Comparison of ENCODE assay signal across 24 cellular contexts in the genomic region with DNA sequence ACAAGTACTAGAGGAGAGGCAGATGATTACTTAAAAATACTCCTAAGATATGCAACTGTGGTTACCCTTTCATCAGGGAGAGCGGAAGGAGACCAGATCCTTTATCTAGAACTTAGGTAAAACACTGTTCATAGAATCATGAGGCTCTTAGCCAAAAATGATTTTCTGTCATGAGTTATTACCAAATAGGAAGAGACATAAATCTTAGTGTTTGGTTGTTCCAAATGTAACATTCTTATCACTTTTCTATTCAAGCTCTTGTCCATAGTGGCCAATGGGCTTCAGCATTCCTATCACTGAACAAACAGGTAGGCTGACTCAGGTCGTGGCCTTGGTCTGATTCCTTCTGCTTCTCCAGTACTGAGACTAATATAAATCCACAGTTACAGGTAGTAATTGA. TPM values are rescaled to one million over a fixed set of nuclear protein-coding genes. Genes with fewer than 3 reads are reported as not detected.
DNase-seq lines count a peak whose midpoint lies in the region; ATAC-seq and TF ChIP-seq lines count a peak whose summit lies in the region.
"Had no signal": no experiment of that assay in that cellular context is flagged by ENCODE, and none has a peak within 500 bp of the region (broad histone marks: within the 10 kb centered on the region; RNA-seq: fewer than 3 reads in every experiment).

No MANE protein-coding gene starts in this region.

- BruUV-seq in MCF 10A (replicated peaks; lab: Mats Ljungman, UMichigan), result no TSS peak

- no peaks in the 10 kb centered on the region for H3K4me1 ChIP-seq in breast epithelium
- no peaks in the 10 kb centered on the region for H3K4me1 ChIP-seq in left lung
- H3K4me1 ChIP-seq: prostate gland had no signal

- peaks cover 19% of the 10 kb centered on the region for H3K4me1 Mint-ChIP-seq in MCF 10A (ENCODE audit: insufficient read depth, unreplicated experiment)
- peaks cover 11% of the 10 kb centered on the region for H3K4me1 Mint-ChIP-seq in activated T-helper 2 cell treated with anti-CD3 and anti-CD28 coated beads, Interferon-gamma antibody, Interleukin-2, Interleukin-4, amounts not matched to agents 10 μg/mL and 5 μg/mL and 100 μg/mL, durations not matched to agents 14 hours and 24 hours and 36 hours (ENCODE audit: low read depth)

- H3K9me3 ChIP-seq in breast epithelium (no peaks in the 10 kb centered on the region), left lung (no peaks in the 10 kb centered on the region)
- H3K9me3 ChIP-seq: prostate gland, sigmoid colon had no signal

- TF ChIP-seq CTCF in MCF 10A (IDR thresholded peaks at IDR 0.05; ENCODE audit: unreplicated experiment) (no peak), breast epithelium (IDR thresholded peaks at IDR 0.05) (no peak), left lung (IDR thresholded peaks at IDR 0.05) (no peak)

- H3K4me3 Mint-ChIP-seq in MCF 10A (ENCODE audit: unreplicated experiment), result no peak overlapping the region
- no peak overlapping the region for H3K4me3 Mint-ChIP-seq in activated T-helper 2 cell treated with anti-CD3 and anti-CD28 coated beads, Interferon-gamma antibody, Interleukin-2, Interleukin-4, amounts not matched to agents 10 μg/mL and 5 μg/mL and 100 μg/mL, durations not matched to agents 14 hours and 24 hours and 36 hours (ENCODE audit: low read depth)
- H3K4me3 Mint-ChIP-seq: activated naive CD4-positive, alpha-beta T cell treated with anti-CD3 and anti-CD28 coated beads, Interleukin-2, amount 50 U/mL, for 24 hours had no signal

- DNase-seq in MCF 10A (ENCODE audit: unreplicated experiment) (no peak), breast epithelium (ENCODE audit: low spot score in 2 of 2) (no peak), left lung (no peak), posterior cingulate gyrus (no peak)
- DNase-seq in activated T-helper 2 cell treated with anti-CD3 and anti-CD28 coated beads, Interferon-gamma antibody, Interleukin-2, Interleukin-4, amounts not matched to agents 10 μg/mL and 5 μg/mL and 100 μg/mL, durations not matched to agents 14 hours and 24 hours and 36 hours (ENCODE audit: low spot score), result no peak
- DNase-seq in stimulated activated CD4-positive, alpha-beta T cell treated with anti-CD3 and anti-CD28 coated beads, Interleukin-12 subunit alpha, Interleukin-12 subunit beta, amount 100 ng/mL, for 4 hours, result no peak
- no peak for DNase-seq in stimulated activated CD4-positive, alpha-beta T cell treated with anti-CD3 and anti-CD28 coated beads, Interleukin-2, amount 100 ng/mL, for 48 hours
- DNase-seq: activated CD4-positive, alpha-beta T cell treated with anti-CD3 and anti-CD28 coated beads for 4 hours; anterior cingulate cortex; effector memory CD4-positive, alpha-beta T cell; EL; glutamatergic neuron; H7; left ventricle myocardium superior; NCI-H1417 treated with DMSO at 0.1 percent for 48 hours; NCI-H345; sigmoid colon; stimulated activated CD4-positive, alpha-beta T cell treated with anti-CD3 and anti-CD28 coated beads, Interleukin-4, amount 100 ng/mL, for 24 hours had no signal

- ATAC-seq in left lung, result peak; percentile 37
- no peak for ATAC-seq in HG02759 (IDR thresholded peaks at IDR 0.05; ENCODE audit: unreplicated experiment)
- ATAC-seq: left ventricle myocardium superior, Right ventricle myocardium inferior had no signal

- H3K27ac ChIP-seq in breast epithelium, result no peak overlapping the region
- no peak overlapping the region for H3K27ac ChIP-seq in left lung
- H3K27ac ChIP-seq: cardiac muscle cell, coronary artery, prostate gland, sigmoid colon had no signal

- POLR2A ChIA-PET in MCF 10A (lab: Yijun Ruan, JAX), result interaction anchor here (1.3 to 1.8 kb wide), 2 partner anchors 11 to 38 kb away, joined by 5 to 7 read pairs; no protein-coding TSS in a partner anchor

- no peaks in the 10 kb centered on the region for H3K27me3 ChIP-seq in breast epithelium
- no peaks in the 10 kb centered on the region for H3K27me3 ChIP-seq in left lung
- H3K27me3 ChIP-seq: cardiac muscle cell, sigmoid colon had no signal

- intact Hi-C loops in MCF 10A (cut with micrococcal nuclease), result loop anchor here (10.0 kb wide), 1 partner anchor 726 kb away; no protein-coding TSS in a partner anchor
- intact Hi-C loops in breast epithelium (cut with DNase I; ENCODE audit: low total_unique reads), result no loop called here
- intact Hi-C loops in activated T-helper 2 cell treated with anti-CD3 and anti-CD28 coated beads, Interferon-gamma antibody, Interleukin-2, Interleukin-4, amounts not matched to agents 10 μg/mL and 5 μg/mL and 100 μg/mL, durations not matched to agents 14 hours and 24 hours and 36 hours (cut with micrococcal nuclease), result no loop called here
- intact Hi-C loops in left lung (cut with DNase I), result loop anchor here in 1 of 2 donors (10.0 kb wide), 1 partner anchor 256 kb away; no protein-coding TSS in a partner anchor
- intact Hi-C loops in posterior cingulate gyrus (cut with DNase I), result no loop called here

- peak overlapping the region; percentile 21 for H3K27ac Mint-ChIP-seq in MCF 10A (ENCODE audit: low read depth, unreplicated experiment)
- H3K27ac Mint-ChIP-seq in activated T-helper 2 cell treated with anti-CD3 and anti-CD28 coated beads, Interferon-gamma antibody, Interleukin-2, Interleukin-4, amounts not matched to agents 10 μg/mL and 5 μg/mL and 100 μg/mL, durations not matched to agents 14 hours and 24 hours and 36 hours, result peak overlapping the region; percentile 26
- H3K27ac Mint-ChIP-seq: activated naive CD4-positive, alpha-beta T cell treated with anti-CD3 and anti-CD28 coated beads, Interleukin-2, amount 50 U/mL, for 24 hours had no signal

- no peak for TF ChIP-seq POLR2A in breast epithelium (IDR thresholded peaks at IDR 0.05)

- H3K9me3 Mint-ChIP-seq in MCF 10A (ENCODE audit: unreplicated experiment), result no peaks in the 10 kb centered on the region
- H3K9me3 Mint-ChIP-seq in activated T-helper 2 cell treated with anti-CD3 and anti-CD28 coated beads, Interferon-gamma antibody, Interleukin-2, Interleukin-4, amounts not matched to agents 10 μg/mL and 5 μg/mL and 100 μg/mL, durations not matched to agents 14 hours and 24 hours and 36 hours, result no peaks in the 10 kb centered on the region
- H3K9me3 Mint-ChIP-seq: activated naive CD4-positive, alpha-beta T cell treated with anti-CD3 and anti-CD28 coated beads, Interleukin-2, amount 50 U/mL, for 24 hours had no signal

- H3K27me3 Mint-ChIP-seq in MCF 10A (ENCODE audit: insufficient read depth, unreplicated experiment), result no peaks in the 10 kb centered on the region
- H3K27me3 Mint-ChIP-seq in activated T-helper 2 cell treated with anti-CD3 and anti-CD28 coated beads, Interferon-gamma antibody, Interleukin-2, Interleukin-4, amounts not matched to agents 10 μg/mL and 5 μg/mL and 100 μg/mL, durations not matched to agents 14 hours and 24 hours and 36 hours (ENCODE audit: low read depth), result no peaks in the 10 kb centered on the region
- H3K27me3 Mint-ChIP-seq: activated naive CD4-positive, alpha-beta T cell treated with anti-CD3 and anti-CD28 coated beads, Interleukin-2, amount 50 U/mL, for 24 hours had no signal

- CTCF ChIA-PET in MCF 10A (lab: Yijun Ruan, JAX), result interaction anchor here (0.6 to 2.1 kb wide), 3 partner anchors 11 to 118 kb away, joined by 3 to 6 read pairs (median 3); no protein-coding TSS in a partner anchor

- no peaks in the 10 kb centered on the region for H3K36me3 ChIP-seq in breast epithelium
- peaks cover 0 to 39% of the 10 kb centered on the region in 2 donors for H3K36me3 ChIP-seq in left lung

- H3K4me3 ChIP-seq in breast epithelium (no peak overlapping the region), left lung (no peak overlapping the region)
- H3K4me3 ChIP-seq: cardiac muscle cell, coronary artery, prostate gland, sigmoid colon had no signal

- H3K36me3 Mint-ChIP-seq in MCF 10A (ENCODE audit: insufficient read depth, unreplicated experiment), result peaks cover 59% of the 10 kb centered on the region
- peaks cover 22% of the 10 kb centered on the region for H3K36me3 Mint-ChIP-seq in activated T-helper 2 cell treated with anti-CD3 and anti-CD28 coated beads, Interferon-gamma antibody, Interleukin-2, Interleukin-4, amounts not matched to agents 10 μg/mL and 5 μg/mL and 100 μg/mL, durations not matched to agents 14 hours and 24 hours and 36 hours (ENCODE audit: low read depth)

RNA-seq across cellular contexts. Expression of a gene that starts 38.5 kb away (rescaled TPM):
- total RNA-seq in MCF 10A (2022) (89.1 and 116 TPM in 2 replicates), breast epithelium (10 to 100 TPM; 51.5 to 76.8 (median 59.3) TPM), left lung (10 to 100 TPM; 37.3 to 38.0 TPM)
- total RNA-seq in activated T-helper 2 cell treated with anti-CD3 and anti-CD28 coated beads, Interferon-gamma antibody, Interleukin-2, Interleukin-4, amounts not matched to agents 10 μg/mL and 5 μg/mL and 100 μg/mL, durations not matched to agents 14 hours and 24 hours and 36 hours, result 23.4 and 24.1 TPM in 2 replicates
